ENCODE assay signal across 39 cellular contexts in genomic region chr9:1845421-1845820, GRCh38.
"Had no signal": no experiment of that assay in that cellular context is flagged by ENCODE, and none has a peak within 500 bp of the region (broad histone marks: within the 10 kb centered on the region; RNA-seq: fewer than 3 reads in every experiment).

No MANE protein-coding gene starts in this region.

- H3K9me3 ChIP-seq: adrenal gland, ascending aorta, body of pancreas, breast epithelium had no signal

- H3K4me1 ChIP-seq: adrenal gland, ascending aorta, body of pancreas, breast epithelium had no signal

- DNase-seq: activated effector memory CD4-positive, alpha-beta T cell treated with anti-CD3 and anti-CD28 coated beads, Interleukin-2, amount 50 U/mL, for 16 hours; activated effector memory CD4-positive, alpha-beta T cell treated with Interleukin-2 at 50 U/mL for 16 hours; activated gamma-delta T cell; activated gamma-delta T cell treated with Interleukin-2 at 50 U/mL for 16 hours; activated naive CD4-positive, alpha-beta T cell; activated naive CD4-positive, alpha-beta T cell treated with anti-CD3 and anti-CD28 coated beads for 36 hours; activated naive CD4-positive, alpha-beta T cell treated with anti-CD3 and anti-CD28 coated beads, Interleukin-2, amount 10 ng/mL, durations not matched to agents 7 days and 5 days; activated naive CD4-positive, alpha-beta T cell treated with anti-CD3 and anti-CD28 coated beads, Interleukin-2, amount 50 U/mL, for 16 hours; activated naive CD4-positive, alpha-beta T cell treated with Interleukin-2 at 50 U/mL for 16 hours; activated naive CD8-positive, alpha-beta T cell treated with anti-CD3 and anti-CD28 coated beads for 36 hours; activated naive CD8-positive, alpha-beta T cell treated with anti-CD3 and anti-CD28 coated beads, Interleukin-2, amount 10 ng/mL, durations not matched to agents 7 days and 5 days; activated naive CD8-positive, alpha-beta T cell treated with anti-CD3 and anti-CD28 coated beads, Interleukin-2, amount 50 U/mL, for 24 hours; activated T-cell treated with anti-CD3 and anti-CD28 coated beads, Interleukin-2, amount 50 U/mL, for 1 hour; activated T-cell treated with anti-CD3 and anti-CD28 coated beads, Interleukin-2, amount 50 U/mL, for 24 hours; activated T-cell treated with anti-CD3 and anti-CD28 coated beads, Interleukin-2, amount 50 U/mL, for 4 hours; activated T-cell treated with anti-CD3 and anti-CD28 coated beads, Interleukin-2, amount 50 U/mL, for 48 hours; activated T-cell treated with anti-CD3 and anti-CD28 coated beads, Interleukin-2, amount 50 U/mL, for 72 hours; adrenal gland; amniotic stem cell; amygdala; anterior cingulate cortex; aorta; body of pancreas; brain microvascular endothelial cell; caudate nucleus; central memory CD4-positive, alpha-beta T cell; cerebellar nuclear complex had no signal

- H3K9me3 Mint-ChIP-seq: activated naive CD4-positive, alpha-beta T cell treated with anti-CD3 and anti-CD28 coated beads for 36 hours; activated naive CD4-positive, alpha-beta T cell treated with anti-CD3 and anti-CD28 coated beads, Interleukin-2, amount 10 ng/mL, durations not matched to agents 7 days and 5 days; activated naive CD4-positive, alpha-beta T cell treated with anti-CD3 and anti-CD28 coated beads, Interleukin-2, amount 50 U/mL, for 24 hours; activated naive CD4-positive, alpha-beta T cell treated with anti-CD3 and anti-CD28 coated beads, Interleukin-2, amount 50 U/mL, for 72 hours; activated naive CD8-positive, alpha-beta T cell treated with anti-CD3 and anti-CD28 coated beads, Interleukin-2, amount 10 ng/mL, durations not matched to agents 7 days and 5 days; activated naive CD8-positive, alpha-beta T cell treated with anti-CD3 and anti-CD28 coated beads, Interleukin-2, amount 50 U/mL, for 24 hours; activated T-cell treated with anti-CD3 and anti-CD28 coated beads, Interleukin-2, amount 50 U/mL, for 24 hours; activated T-cell treated with anti-CD3 and anti-CD28 coated beads, Interleukin-2, amount 50 U/mL, for 4 hours; activated T-helper 1 cell treated with anti-CD3 and anti-CD28 coated beads, Interleukin-12 subunit alpha, Interleukin-12 subunit beta, Interleukin-2, Interleukin-4 antibody, amounts not matched to agents 30 ng/mL and 10 ng/mL and 1 ng/mL, durations not matched to agents 14 hours and 24 hours and 36 hours; activated T-helper 2 cell treated with anti-CD3 and anti-CD28 coated beads, Interferon-gamma antibody, Interleukin-2, Interleukin-4, amounts not matched to agents 10 μg/mL and 5 μg/mL and 100 μg/mL, durations not matched to agents 14 hours and 24 hours and 36 hours; central memory CD8-positive, alpha-beta T cell had no signal

- H3K4me1 Mint-ChIP-seq: activated naive CD4-positive, alpha-beta T cell treated with anti-CD3 and anti-CD28 coated beads, Interleukin-2, amount 10 ng/mL, durations not matched to agents 7 days and 5 days; activated naive CD4-positive, alpha-beta T cell treated with anti-CD3 and anti-CD28 coated beads, Interleukin-2, amount 50 U/mL, for 24 hours; activated naive CD8-positive, alpha-beta T cell treated with anti-CD3 and anti-CD28 coated beads for 36 hours; activated naive CD8-positive, alpha-beta T cell treated with anti-CD3 and anti-CD28 coated beads, Interleukin-2, amount 10 ng/mL, durations not matched to agents 7 days and 5 days; activated naive CD8-positive, alpha-beta T cell treated with anti-CD3 and anti-CD28 coated beads, Interleukin-2, amount 50 U/mL, for 24 hours; activated T-helper 17 cell treated with anti-CD3 and anti-CD28 coated beads, Interleukin-2, amount 50 U/mL, for 72 hours; brain; central memory CD8-positive, alpha-beta T cell had no signal

- ATAC-seq: activated naive CD4-positive, alpha-beta T cell treated with anti-CD3 and anti-CD28 coated beads, Interleukin-2, amount 50 U/mL, for 72 hours; activated naive CD8-positive, alpha-beta T cell treated with anti-CD3 and anti-CD28 coated beads, Interleukin-2, amount 50 U/mL, for 24 hours; activated T-cell treated with anti-CD3 and anti-CD28 coated beads, Interleukin-2, amount 50 U/mL, for 4 hours; activated T-cell treated with anti-CD3 and anti-CD28 coated beads, Interleukin-2, amount 50 U/mL, for 72 hours; activated T-helper 17 cell treated with anti-CD3 and anti-CD28 coated beads, Interleukin-2, amount 50 U/mL, for 72 hours; body of pancreas had no signal

- H3K27ac Mint-ChIP-seq: activated naive CD4-positive, alpha-beta T cell treated with anti-CD3 and anti-CD28 coated beads for 36 hours; activated naive CD4-positive, alpha-beta T cell treated with anti-CD3 and anti-CD28 coated beads, Interleukin-2, amount 10 ng/mL, durations not matched to agents 7 days and 5 days; activated naive CD4-positive, alpha-beta T cell treated with anti-CD3 and anti-CD28 coated beads, Interleukin-2, amount 50 U/mL, for 24 hours; activated naive CD4-positive, alpha-beta T cell treated with anti-CD3 and anti-CD28 coated beads, Interleukin-2, amount 50 U/mL, for 72 hours; activated naive CD8-positive, alpha-beta T cell; activated naive CD8-positive, alpha-beta T cell treated with anti-CD3 and anti-CD28 coated beads for 36 hours; activated naive CD8-positive, alpha-beta T cell treated with anti-CD3 and anti-CD28 coated beads, Interleukin-2, amount 10 ng/mL, durations not matched to agents 7 days and 5 days; activated naive CD8-positive, alpha-beta T cell treated with anti-CD3 and anti-CD28 coated beads, Interleukin-2, amount 50 U/mL, for 24 hours; activated T-cell treated with anti-CD3 and anti-CD28 coated beads, Interleukin-2, amount 50 U/mL, for 24 hours; activated T-cell treated with anti-CD3 and anti-CD28 coated beads, Interleukin-2, amount 50 U/mL, for 72 hours; activated T-helper 1 cell treated with anti-CD3 and anti-CD28 coated beads, Interleukin-12 subunit alpha, Interleukin-12 subunit beta, Interleukin-2, Interleukin-4 antibody, amounts not matched to agents 30 ng/mL and 10 ng/mL and 1 ng/mL, durations not matched to agents 14 hours and 24 hours and 36 hours; activated T-helper 17 cell treated with anti-CD3 and anti-CD28 coated beads, Interleukin-2, amount 50 U/mL, for 72 hours; activated T-helper 2 cell treated with anti-CD3 and anti-CD28 coated beads, Interferon-gamma antibody, Interleukin-2, Interleukin-4, amounts not matched to agents 10 μg/mL and 5 μg/mL and 100 μg/mL, durations not matched to agents 14 hours and 24 hours and 36 hours; brain had no signal

- H3K36me3 Mint-ChIP-seq: activated naive CD4-positive, alpha-beta T cell treated with anti-CD3 and anti-CD28 coated beads, Interleukin-2, amount 10 ng/mL, durations not matched to agents 7 days and 5 days; activated naive CD4-positive, alpha-beta T cell treated with anti-CD3 and anti-CD28 coated beads, Interleukin-2, amount 50 U/mL, for 24 hours; activated naive CD4-positive, alpha-beta T cell treated with anti-CD3 and anti-CD28 coated beads, Interleukin-2, amount 50 U/mL, for 72 hours; activated naive CD8-positive, alpha-beta T cell; activated naive CD8-positive, alpha-beta T cell treated with anti-CD3 and anti-CD28 coated beads for 36 hours; activated naive CD8-positive, alpha-beta T cell treated with anti-CD3 and anti-CD28 coated beads, Interleukin-2, amount 10 ng/mL, durations not matched to agents 7 days and 5 days; brain had no signal

- FAIRE-seq: astrocyte had no signal

- H3K4me3 Mint-ChIP-seq: activated naive CD4-positive, alpha-beta T cell treated with anti-CD3 and anti-CD28 coated beads for 36 hours; activated naive CD4-positive, alpha-beta T cell treated with anti-CD3 and anti-CD28 coated beads, Interleukin-2, amount 10 ng/mL, durations not matched to agents 7 days and 5 days; activated naive CD4-positive, alpha-beta T cell treated with anti-CD3 and anti-CD28 coated beads, Interleukin-2, amount 50 U/mL, for 24 hours; activated naive CD8-positive, alpha-beta T cell; activated naive CD8-positive, alpha-beta T cell treated with anti-CD3 and anti-CD28 coated beads for 36 hours; activated naive CD8-positive, alpha-beta T cell treated with anti-CD3 and anti-CD28 coated beads, Interleukin-2, amount 10 ng/mL, durations not matched to agents 7 days and 5 days; activated naive CD8-positive, alpha-beta T cell treated with anti-CD3 and anti-CD28 coated beads, Interleukin-2, amount 50 U/mL, for 24 hours; activated T-cell treated with anti-CD3 and anti-CD28 coated beads, Interleukin-2, amount 50 U/mL, for 24 hours; activated T-cell treated with anti-CD3 and anti-CD28 coated beads, Interleukin-2, amount 50 U/mL, for 4 hours; activated T-cell treated with anti-CD3 and anti-CD28 coated beads, Interleukin-2, amount 50 U/mL, for 72 hours; activated T-helper 1 cell treated with anti-CD3 and anti-CD28 coated beads, Interleukin-12 subunit alpha, Interleukin-12 subunit beta, Interleukin-2, Interleukin-4 antibody, amounts not matched to agents 30 ng/mL and 10 ng/mL and 1 ng/mL, durations not matched to agents 14 hours and 24 hours and 36 hours; activated T-helper 17 cell treated with anti-CD3 and anti-CD28 coated beads, Interleukin-2, amount 50 U/mL, for 72 hours; brain; central memory CD8-positive, alpha-beta T cell had no signal

- H3K27me3 ChIP-seq: adrenal gland, ascending aorta, body of pancreas, brain microvascular endothelial cell, breast epithelium, cardiac muscle cell had no signal

- H3K27ac ChIP-seq: adrenal gland, ascending aorta, body of pancreas, brain microvascular endothelial cell, breast epithelium, cardiac muscle cell had no signal

- H3K27me3 Mint-ChIP-seq: activated naive CD4-positive, alpha-beta T cell treated with anti-CD3 and anti-CD28 coated beads, Interleukin-2, amount 50 U/mL, for 24 hours; activated naive CD8-positive, alpha-beta T cell; activated naive CD8-positive, alpha-beta T cell treated with anti-CD3 and anti-CD28 coated beads, Interleukin-2, amount 10 ng/mL, durations not matched to agents 7 days and 5 days; activated naive CD8-positive, alpha-beta T cell treated with anti-CD3 and anti-CD28 coated beads, Interleukin-2, amount 50 U/mL, for 24 hours; central memory CD8-positive, alpha-beta T cell had no signal

- H3K36me3 ChIP-seq: adrenal gland, ascending aorta, brain microvascular endothelial cell, breast epithelium, cardiac muscle cell had no signal

- H3K4me3 ChIP-seq: adrenal gland, ascending aorta, body of pancreas, breast epithelium, cardiac muscle cell had no signal
